In genomic region chr7:99381664-99382075, GRCh38 we compare ENCODE assay signal across 1 cellular context.
A peak's percentile ranks its signal among the peaks of the same experiment; 100 is the strongest.
TF ChIP-seq lines count a peak whose summit lies in the region.

No MANE protein-coding gene starts in this region.

TF ChIP-seq in HepG2, 621 proteins besides CTCF, POLR2A, EP300 and RAD21 (continued from another document and continues in another):
- TF ChIP-seq ZNF142 (CRISPR knock-in tag; IDR thresholded peaks at IDR 0.05) (no peak), THRA (CRISPR knock-in tag; IDR thresholded peaks at IDR 0.05; ENCODE audit: borderline replicate concordance) (peak; percentile 78; the same call in 1 of the 2 replicates), GTF3A (CRISPR knock-in tag; conservative IDR thresholded peaks at IDR 0.05) (no peak), ELF3 (CRISPR knock-in tag; IDR thresholded peaks at IDR 0.05) (peak; percentile 52), ZNF530 (CRISPR knock-in tag; IDR thresholded peaks at IDR 0.05; ENCODE audit: low read depth) (no peak), ZBTB3 (CRISPR knock-in tag; IDR thresholded peaks at IDR 0.05; ENCODE audit: borderline replicate concordance, low read depth) (no peak), ZSCAN30 (CRISPR knock-in tag; IDR thresholded peaks at IDR 0.05) (no peak), ZNF331 (CRISPR knock-in tag; IDR thresholded peaks at IDR 0.05) (peak; percentile 57; the same call in 1 of the 2 replicates), AGO2 (optimal IDR thresholded peaks at IDR 0.05; ENCODE audit: low read depth, low read length) (peak; percentile 60), HOXA3 (CRISPR knock-in tag; IDR thresholded peaks at IDR 0.05) (peak; percentile 65), CENPBD1 (CRISPR knock-in tag; IDR thresholded peaks at IDR 0.05; ENCODE audit: borderline replicate concordance, low read depth) (no peak), HDAC2 (CRISPR knock-in tag; IDR thresholded peaks at IDR 0.05) (peak; percentile 48; the same call in 1 of the 2 replicates), HNRNPL (IDR thresholded peaks at IDR 0.05; ENCODE audit: low read depth, low read length) (peak; percentile 90), ZBTB38 (CRISPR knock-in tag; IDR thresholded peaks at IDR 0.05) (0 out of 2 replicates have a peak, but pooled peaks have one; percentile 10), NR2F1 (CRISPR knock-in tag; IDR thresholded peaks at IDR 0.05) (0 out of 4 replicates have a peak, but pooled peaks of 1 of the 2 experiments have one; percentile 11), PITX1 (CRISPR knock-in tag; IDR thresholded peaks at IDR 0.05) (peak; percentile 64; the same call in 1 of the 2 replicates), HDAC1 (CRISPR knock-in tag; IDR thresholded peaks at IDR 0.05) (peak; percentile 53), PLRG1 (conservative IDR thresholded peaks at IDR 0.05) (no peak), ATRX (CRISPR knock-in tag; IDR thresholded peaks at IDR 0.05; ENCODE audit: borderline replicate concordance) (no peak), RFX3 (CRISPR knock-in tag; IDR thresholded peaks at IDR 0.05) (no peak), SOX13 (IDR thresholded peaks at IDR 0.05) (no peak), SOX13 (CRISPR knock-in tag; conservative IDR thresholded peaks at IDR 0.05 in 1 of 2, IDR thresholded peaks at IDR 0.05 in 1 of 2) (0 out of 4 replicates have a peak, but pooled peaks of 1 of the 2 experiments have one; percentile 27), HNF4A (CRISPR knock-in tag; IDR thresholded peaks at IDR 0.05) (peak; percentile 92), SNAPC2 (CRISPR knock-in tag; IDR thresholded peaks at IDR 0.05) (no peak), NR2C2 (CRISPR knock-in tag; IDR thresholded peaks at IDR 0.05; ENCODE audit: borderline replicate concordance) (0 out of 2 replicates have a peak, but pooled peaks have one; percentile 18), ZNF749 (CRISPR knock-in tag; IDR thresholded peaks at IDR 0.05; ENCODE audit: borderline replicate concordance) (no peak), NCOA5 (CRISPR knock-in tag; IDR thresholded peaks at IDR 0.05) (no peak), RBFOX2 (IDR thresholded peaks at IDR 0.05; ENCODE audit: low read depth, low read length) (peak; percentile 64)
- TF ChIP-seq, protein P1, sequence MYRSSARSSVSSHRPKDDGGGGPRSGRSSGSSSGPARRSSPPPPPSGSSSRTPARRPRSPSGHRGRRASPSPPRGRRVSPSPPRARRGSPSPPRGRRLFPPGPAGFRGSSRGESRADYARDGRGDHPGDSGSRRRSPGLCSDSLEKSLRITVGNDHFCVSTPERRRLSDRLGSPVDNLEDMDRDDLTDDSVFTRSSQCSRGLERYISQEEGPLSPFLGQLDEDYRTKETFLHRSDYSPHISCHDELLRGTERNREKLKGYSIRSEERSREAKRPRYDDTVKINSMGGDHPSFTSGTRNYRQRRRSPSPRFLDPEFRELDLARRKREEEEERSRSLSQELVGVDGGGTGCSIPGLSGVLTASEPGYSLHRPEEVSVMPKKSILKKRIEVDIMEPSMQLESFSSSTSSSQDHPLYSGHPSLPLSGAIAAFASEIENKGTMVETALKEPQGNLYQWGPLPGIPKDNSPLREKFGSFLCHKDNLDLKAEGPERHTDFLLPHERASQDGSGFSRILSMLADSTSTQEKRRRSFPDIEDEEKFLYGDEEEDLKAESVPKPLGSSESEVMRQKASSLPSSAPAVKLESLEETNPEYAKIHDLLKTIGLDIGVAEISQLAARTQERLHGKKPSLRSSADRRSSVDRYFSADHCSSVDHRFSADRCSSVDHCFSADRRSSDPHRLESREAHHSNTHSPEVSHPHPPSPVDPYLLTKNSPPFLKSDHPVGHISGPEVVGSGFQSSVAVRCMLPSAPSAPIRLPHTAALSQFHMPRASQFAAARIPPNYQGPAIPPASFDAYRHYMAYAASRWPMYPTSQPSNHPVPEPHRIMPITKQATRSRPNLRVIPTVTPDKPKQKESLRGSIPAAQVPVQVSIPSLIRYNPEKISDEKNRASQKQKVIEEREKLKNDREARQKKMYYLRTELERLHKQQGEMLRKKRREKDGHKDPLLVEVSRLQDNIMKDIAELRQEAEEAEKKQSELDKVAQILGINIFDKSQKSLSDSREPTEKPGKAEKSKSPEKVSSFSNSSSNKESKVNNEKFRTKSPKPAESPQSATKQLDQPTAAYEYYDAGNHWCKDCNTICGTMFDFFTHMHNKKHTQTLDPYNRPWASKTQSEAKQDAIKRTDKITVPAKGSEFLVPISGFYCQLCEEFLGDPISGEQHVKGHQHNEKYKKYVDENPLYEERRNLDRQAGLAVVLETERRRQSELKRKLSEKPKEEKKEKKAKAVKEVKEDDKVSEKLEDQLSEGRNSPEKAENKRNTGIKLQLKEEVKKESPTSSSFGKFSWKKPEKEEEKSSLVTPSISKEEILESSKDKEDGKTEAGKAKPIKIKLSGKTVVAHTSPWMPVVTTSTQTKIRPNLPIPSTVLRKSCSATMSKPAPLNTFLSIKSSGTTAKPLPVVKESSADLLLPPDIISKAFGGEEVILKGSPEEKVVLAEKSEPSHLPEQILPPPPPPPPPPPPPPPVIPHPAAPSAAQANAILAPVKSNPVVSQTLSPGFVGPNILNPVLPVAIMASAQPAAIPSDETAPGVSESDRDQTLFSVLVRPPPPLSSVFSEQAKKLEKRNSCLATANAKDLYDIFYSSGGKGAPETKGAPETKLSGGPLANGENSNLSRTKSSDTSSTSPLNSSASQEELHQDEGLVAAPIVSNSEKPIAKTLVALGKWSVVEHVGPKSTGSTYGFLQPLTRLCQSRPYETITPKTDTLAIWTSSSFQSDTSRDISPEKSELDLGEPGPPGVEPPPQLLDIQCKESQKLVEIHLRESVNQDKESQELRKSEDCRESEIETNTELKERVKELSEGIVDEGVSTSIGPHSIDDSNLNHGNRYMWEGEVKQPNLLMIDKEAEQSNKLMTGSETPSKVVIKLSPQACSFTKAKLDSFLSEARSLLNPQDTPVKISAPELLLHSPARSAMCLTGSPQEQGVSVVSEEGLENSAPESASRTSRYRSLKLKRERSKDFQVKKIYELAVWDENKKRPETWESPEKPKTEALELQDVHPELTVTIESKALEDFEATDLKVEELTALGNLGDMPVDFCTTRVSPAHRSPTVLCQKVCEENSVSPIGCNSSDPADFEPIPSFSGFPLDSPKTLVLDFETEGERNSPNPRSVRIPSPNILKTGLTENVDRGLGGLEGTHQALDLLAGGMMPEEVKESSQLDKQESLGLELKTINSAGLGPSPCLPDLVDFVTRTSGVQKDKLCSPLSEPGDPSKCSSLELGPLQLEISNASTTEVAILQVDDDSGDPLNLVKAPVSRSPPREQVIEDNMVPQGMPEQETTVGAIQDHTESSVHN (CRISPR knock-in tag; IDR thresholded peaks at IDR 0.05) = no peak
- TF ChIP-seq, protein P2, sequence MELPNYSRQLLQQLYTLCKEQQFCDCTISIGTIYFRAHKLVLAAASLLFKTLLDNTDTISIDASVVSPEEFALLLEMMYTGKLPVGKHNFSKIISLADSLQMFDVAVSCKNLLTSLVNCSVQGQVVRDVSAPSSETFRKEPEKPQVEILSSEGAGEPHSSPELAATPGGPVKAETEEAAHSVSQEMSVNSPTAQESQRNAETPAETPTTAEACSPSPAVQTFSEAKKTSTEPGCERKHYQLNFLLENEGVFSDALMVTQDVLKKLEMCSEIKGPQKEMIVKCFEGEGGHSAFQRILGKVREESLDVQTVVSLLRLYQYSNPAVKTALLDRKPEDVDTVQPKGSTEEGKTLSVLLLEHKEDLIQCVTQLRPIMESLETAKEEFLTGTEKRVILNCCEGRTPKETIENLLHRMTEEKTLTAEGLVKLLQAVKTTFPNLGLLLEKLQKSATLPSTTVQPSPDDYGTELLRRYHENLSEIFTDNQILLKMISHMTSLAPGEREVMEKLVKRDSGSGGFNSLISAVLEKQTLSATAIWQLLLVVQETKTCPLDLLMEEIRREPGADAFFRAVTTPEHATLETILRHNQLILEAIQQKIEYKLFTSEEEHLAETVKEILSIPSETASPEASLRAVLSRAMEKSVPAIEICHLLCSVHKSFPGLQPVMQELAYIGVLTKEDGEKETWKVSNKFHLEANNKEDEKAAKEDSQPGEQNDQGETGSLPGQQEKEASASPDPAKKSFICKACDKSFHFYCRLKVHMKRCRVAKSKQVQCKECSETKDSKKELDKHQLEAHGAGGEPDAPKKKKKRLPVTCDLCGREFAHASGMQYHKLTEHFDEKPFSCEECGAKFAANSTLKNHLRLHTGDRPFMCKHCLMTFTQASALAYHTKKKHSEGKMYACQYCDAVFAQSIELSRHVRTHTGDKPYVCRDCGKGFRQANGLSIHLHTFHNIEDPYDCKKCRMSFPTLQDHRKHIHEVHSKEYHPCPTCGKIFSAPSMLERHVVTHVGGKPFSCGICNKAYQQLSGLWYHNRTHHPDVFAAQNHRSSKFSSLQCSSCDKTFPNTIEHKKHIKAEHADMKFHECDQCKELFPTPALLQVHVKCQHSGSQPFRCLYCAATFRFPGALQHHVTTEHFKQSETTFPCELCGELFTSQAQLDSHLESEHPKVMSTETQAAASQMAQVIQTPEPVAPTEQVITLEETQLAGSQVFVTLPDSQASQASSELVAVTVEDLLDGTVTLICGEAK (IDR thresholded peaks at IDR 0.05) = no peak
- TF ChIP-seq, protein P2 (CRISPR knock-in tag; IDR thresholded peaks at IDR 0.05) = no peak
